ENCODE assay signal across 8 cellular contexts in the genomic region with DNA sequence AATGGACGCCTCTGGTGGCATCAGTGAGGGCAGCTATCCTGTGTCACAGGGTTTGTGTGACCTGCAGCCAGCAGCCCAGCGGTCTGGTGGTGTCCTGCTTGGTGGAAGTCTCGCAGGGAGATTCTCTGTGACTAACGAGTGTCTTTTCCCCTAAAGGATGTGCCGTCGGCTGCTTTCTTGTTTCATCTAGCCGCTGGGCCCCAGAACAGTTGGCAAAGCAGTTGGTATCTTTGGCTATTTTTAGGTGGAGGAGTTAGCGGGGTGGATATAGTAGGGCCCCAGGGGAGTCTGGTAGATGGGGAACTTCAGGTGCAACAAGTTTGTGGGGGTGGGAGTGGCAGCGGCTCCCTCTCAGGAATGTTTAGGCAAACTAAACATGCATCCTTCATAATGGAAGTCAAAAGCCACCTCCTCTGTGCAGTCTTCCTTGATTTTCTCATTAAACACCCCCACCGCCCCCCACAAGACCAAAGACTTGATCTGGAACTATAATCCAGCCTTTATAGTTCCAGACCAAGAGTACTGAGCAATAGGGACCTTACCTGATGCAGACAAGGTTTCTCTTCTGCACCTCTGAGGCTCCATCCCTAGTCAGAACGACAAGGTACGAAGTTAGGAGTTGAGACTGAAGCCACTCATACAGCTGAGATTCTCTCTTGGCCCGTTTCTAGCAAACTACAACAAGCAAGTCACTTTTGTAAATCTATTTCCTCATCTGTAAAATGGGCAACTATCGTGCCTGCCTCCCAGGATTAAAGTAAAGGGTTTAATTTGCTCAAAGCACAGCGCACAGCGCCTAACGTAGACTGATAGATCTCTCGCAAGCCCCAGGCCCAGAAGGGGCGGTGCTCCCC. TPM values are rescaled to one million over a fixed set of nuclear protein-coding genes. Genes with fewer than 3 reads are reported as not detected.
DNase-seq lines count a peak whose midpoint lies in the region; ATAC-seq and TF ChIP-seq lines count a peak whose summit lies in the region.

No MANE protein-coding gene starts in this region.

- no peaks in the 10 kb centered on the region for H3K9me3 ChIP-seq in CD4-positive, CD25-positive, alpha-beta regulatory T cell (ENCODE audit: control insufficient read depth in 2 of 2, low read length in 2 of 2)
- no peaks in the 10 kb centered on the region for H3K9me3 ChIP-seq in neural cell (ENCODE audit: low read length)

- H3K27ac Mint-ChIP-seq in CD4-positive, CD25-positive, alpha-beta regulatory T cell: peak overlapping the region; percentile 74 to 93 (median 93)
- peak overlapping the region; percentile 95 for H3K27ac Mint-ChIP-seq in dendritic cell treated with granulocyte-macrophage colony-stimulating factor and Interleukin-4, amounts not matched to agents 40 ng/mL and 50 ng/mL, for 4 days

- H3K4me1 ChIP-seq in CD4-positive, CD25-positive, alpha-beta regulatory T cell (ENCODE audit: control insufficient read depth, insufficient read depth, low read length, poor library complexity, severe bottlenecking): peaks cover 22% of the 10 kb centered on the region

- TF ChIP-seq CTCF in neural cell (IDR thresholded peaks at IDR 0.05; ENCODE audit: poor library complexity, severe bottlenecking) (no peak), omental fat pad (IDR thresholded peaks at IDR 0.05) (no peak)

- no peak for TF ChIP-seq RAD21 in neural cell (conservative IDR thresholded peaks at IDR 0.05)

- ATAC-seq in CD4-positive, CD25-positive, alpha-beta regulatory T cell (ENCODE audit: low read depth in 2 of 2): no peak
- no peak for ATAC-seq in GM21529 (IDR thresholded peaks at IDR 0.05; ENCODE audit: unreplicated experiment)
- ATAC-seq in omental fat pad (ENCODE audit: low FRiP score): no peak

- peak overlapping the region; percentile 62 to 92 (median 88) for H3K4me3 Mint-ChIP-seq in CD4-positive, CD25-positive, alpha-beta regulatory T cell
- peak overlapping the region; percentile 89 for H3K4me3 Mint-ChIP-seq in dendritic cell treated with granulocyte-macrophage colony-stimulating factor and Interleukin-4, amounts not matched to agents 40 ng/mL and 50 ng/mL, for 4 days

- peaks cover 13% of the 10 kb centered on the region for H3K36me3 Mint-ChIP-seq in CD4-positive, CD25-positive, alpha-beta regulatory T cell
- H3K36me3 Mint-ChIP-seq in dendritic cell treated with granulocyte-macrophage colony-stimulating factor and Interleukin-4, amounts not matched to agents 40 ng/mL and 50 ng/mL, for 4 days (ENCODE audit: low read depth): peaks cover 16% of the 10 kb centered on the region

- H3K4me3 ChIP-seq in CD4-positive, CD25-positive, alpha-beta regulatory T cell (ENCODE audit: low read depth, low read length): peak overlapping the region; percentile 10
- H3K4me3 ChIP-seq in neural cell (ENCODE audit: low read length): peak overlapping the region; percentile 66

- no peaks in the 10 kb centered on the region for H3K79me2 ChIP-seq in neural cell (replicated peaks; ENCODE audit: insufficient read depth, low read length)

- H3K9me2 ChIP-seq in neural cell (ENCODE audit: insufficient read depth, low read length): no peaks in the 10 kb centered on the region

- no peaks in the 10 kb centered on the region for H3F3A ChIP-seq in neural cell (ENCODE audit: insufficient read depth, low read length, poor library complexity, severe bottlenecking)

- H3K9ac ChIP-seq in neural cell (ENCODE audit: low read length): peak overlapping the region; percentile 91

- peaks cover 8 to 29% (median 19%) of the 10 kb centered on the region in 4 donors for H3K4me1 Mint-ChIP-seq in CD4-positive, CD25-positive, alpha-beta regulatory T cell
- H3K4me1 Mint-ChIP-seq in dendritic cell treated with granulocyte-macrophage colony-stimulating factor and Interleukin-4, amounts not matched to agents 40 ng/mL and 50 ng/mL, for 4 days (ENCODE audit: low read depth): peaks cover 55% of the 10 kb centered on the region

- H2AFZ ChIP-seq in neural cell (ENCODE audit: low read depth, low read length): no peak overlapping the region

- peak overlapping the region; percentile 90 for H3K27ac ChIP-seq in CD4-positive, CD25-positive, alpha-beta regulatory T cell (ENCODE audit: insufficient read depth, low read length, poor library complexity, severe bottlenecking)
- H3K27ac ChIP-seq in neural cell (ENCODE audit: low read length): no peak overlapping the region

- no peaks in the 10 kb centered on the region for H4K20me1 ChIP-seq in neural cell (ENCODE audit: insufficient read depth)

- peaks cover 0 to 5% (median 0%) of the 10 kb centered on the region in 7 donors for H3K9me3 Mint-ChIP-seq in CD4-positive, CD25-positive, alpha-beta regulatory T cell
- no peaks in the 10 kb centered on the region for H3K9me3 Mint-ChIP-seq in dendritic cell treated with granulocyte-macrophage colony-stimulating factor and Interleukin-4, amounts not matched to agents 40 ng/mL and 50 ng/mL, for 4 days

- no peak overlapping the region for H3K4me2 ChIP-seq in neural cell (ENCODE audit: low read length)

- no peak for DNase-seq in CD4-positive, CD25-positive, alpha-beta regulatory T cell
- DNase-seq in NAMALWA (ENCODE audit: low spot score) (peak; percentile 64), NCI-H1105 (lab: John Stamatoyannopoulos, UW) (no peak), DMS53 treated with DMSO at 0.1 percent for 48 hours (lab: John Stamatoyannopoulos, UW; ENCODE audit: unreplicated experiment) (no peak), omental fat pad (ENCODE audit: low spot score) (no peak)

- H3K27me3 Mint-ChIP-seq in CD4-positive, CD25-positive, alpha-beta regulatory T cell: no peaks in the 10 kb centered on the region
- H3K27me3 Mint-ChIP-seq in dendritic cell treated with granulocyte-macrophage colony-stimulating factor and Interleukin-4, amounts not matched to agents 40 ng/mL and 50 ng/mL, for 4 days: no peaks in the 10 kb centered on the region

- no peaks in the 10 kb centered on the region for H3K27me3 ChIP-seq in CD4-positive, CD25-positive, alpha-beta regulatory T cell (ENCODE audit: control insufficient read depth, insufficient read depth, low read length)
- H3K27me3 ChIP-seq in neural cell (ENCODE audit: insufficient read depth, low read depth, low read length): no peaks in the 10 kb centered on the region

- H3K36me3 ChIP-seq in CD4-positive, CD25-positive, alpha-beta regulatory T cell (ENCODE audit: control insufficient read depth, insufficient read depth, low read length): no peaks in the 10 kb centered on the region
- no peaks in the 10 kb centered on the region for H3K36me3 ChIP-seq in neural cell (ENCODE audit: insufficient read depth, low read length)

- TF ChIP-seq EP300 in neural cell (conservative IDR thresholded peaks at IDR 0.05; ENCODE audit: poor library complexity, severe bottlenecking): no peak

- intact Hi-C loops in dendritic cell treated with granulocyte-macrophage colony-stimulating factor and Interleukin-4, amounts not matched to agents 40 ng/mL and 50 ng/mL, for 4 days (cut with micrococcal nuclease): loop anchor here (1.0 kb wide), 1 partner anchor 15 kb away; a partner anchor contains a TSS

TF ChIP-seq in neural cell, 6 proteins besides CTCF, POLR2A, EP300 and RAD21 (continues in another document):
- TF ChIP-seq MXI1 (conservative IDR thresholded peaks at IDR 0.05; ENCODE audit: poor library complexity, severe bottlenecking) (no peak), SMC3 (conservative IDR thresholded peaks at IDR 0.05; ENCODE audit: poor library complexity) (no peak), TAF1 (IDR thresholded peaks at IDR 0.05; ENCODE audit: low read depth) (no peak)

RNA-seq across cellular contexts. Expression of a gene that starts 1.1 kb away (rescaled TPM):
- 9.6 TPM for total RNA-seq in CD4-positive, CD25-positive, alpha-beta regulatory T cell
- 1 to 10 TPM; 4.4 to 9.3 (median 5.7) TPM for polyA plus RNA-seq in CD4-positive, CD25-positive, alpha-beta regulatory T cell
- 13.3 and 16.2 TPM in 2 replicates for polyA plus RNA-seq in neural cell
- polyA minus RNA-seq in neural cell: 21.4 and 26.3 TPM in 2 replicates
- total RNA-seq in omental fat pad: 10 to 100 TPM in 2 of 4 donors, 1 to 10 TPM in 2; 9.2 to 16.3 (median 12.5) TPM

RNA-seq across cellular contexts. Expression of a gene that starts 14.6 kb away (rescaled TPM):
- total RNA-seq in CD4-positive, CD25-positive, alpha-beta regulatory T cell: 29.5 TPM
- polyA plus RNA-seq in CD4-positive, CD25-positive, alpha-beta regulatory T cell: 10 to 100 TPM; 27.1 to 38.7 (median 32.8) TPM
- 56.2 and 71.7 TPM in 2 replicates for polyA plus RNA-seq in neural cell
- 49.9 and 80.8 TPM in 2 replicates for polyA minus RNA-seq in neural cell
- total RNA-seq in omental fat pad: 10 to 100 TPM; 13.9 to 23.9 (median 21.0) TPM

RNA-seq across cellular contexts. Expression of a gene that starts 26.9 kb away (rescaled TPM):
- total RNA-seq in CD4-positive, CD25-positive, alpha-beta regulatory T cell: 22.7 TPM
- polyA plus RNA-seq in CD4-positive, CD25-positive, alpha-beta regulatory T cell: 10 to 100 TPM; 80.4 to 96.9 (median 84.5) TPM
- polyA plus RNA-seq in neural cell: 50.9 and 54.3 TPM in 2 replicates
- 13.1 and 15.2 TPM in 2 replicates for polyA minus RNA-seq in neural cell
- total RNA-seq in omental fat pad: 10 to 100 TPM; 29.2 to 38.0 (median 32.3) TPM

RNA-seq across cellular contexts. Expression of a gene that starts 44.8 kb away (rescaled TPM):
- total RNA-seq in CD4-positive, CD25-positive, alpha-beta regulatory T cell: not detected
- not detected for polyA plus RNA-seq in CD4-positive, CD25-positive, alpha-beta regulatory T cell
- 6.7 and 10.6 TPM in 2 replicates for polyA plus RNA-seq in neural cell
- polyA minus RNA-seq in neural cell: 13.4 and 21.9 TPM in 2 replicates
- under 1 TPM in 1 of 4 donors, not detected in 3; 0.19 TPM for total RNA-seq in omental fat pad

RNA-seq across cellular contexts. Expression of a gene that starts 44.8 kb away (rescaled TPM):
- total RNA-seq in CD4-positive, CD25-positive, alpha-beta regulatory T cell: 16.4 TPM
- 1 to 10 TPM; 5.6 to 9.4 (median 7.0) TPM for polyA plus RNA-seq in CD4-positive, CD25-positive, alpha-beta regulatory T cell
- polyA plus RNA-seq in neural cell: 55.1 and 69.5 TPM in 2 replicates
- polyA minus RNA-seq in neural cell: 69.6 and 84.2 TPM in 2 replicates
- 10 to 100 TPM; 35.5 to 71.9 (median 37.9) TPM for total RNA-seq in omental fat pad
